In the genomic region with DNA sequence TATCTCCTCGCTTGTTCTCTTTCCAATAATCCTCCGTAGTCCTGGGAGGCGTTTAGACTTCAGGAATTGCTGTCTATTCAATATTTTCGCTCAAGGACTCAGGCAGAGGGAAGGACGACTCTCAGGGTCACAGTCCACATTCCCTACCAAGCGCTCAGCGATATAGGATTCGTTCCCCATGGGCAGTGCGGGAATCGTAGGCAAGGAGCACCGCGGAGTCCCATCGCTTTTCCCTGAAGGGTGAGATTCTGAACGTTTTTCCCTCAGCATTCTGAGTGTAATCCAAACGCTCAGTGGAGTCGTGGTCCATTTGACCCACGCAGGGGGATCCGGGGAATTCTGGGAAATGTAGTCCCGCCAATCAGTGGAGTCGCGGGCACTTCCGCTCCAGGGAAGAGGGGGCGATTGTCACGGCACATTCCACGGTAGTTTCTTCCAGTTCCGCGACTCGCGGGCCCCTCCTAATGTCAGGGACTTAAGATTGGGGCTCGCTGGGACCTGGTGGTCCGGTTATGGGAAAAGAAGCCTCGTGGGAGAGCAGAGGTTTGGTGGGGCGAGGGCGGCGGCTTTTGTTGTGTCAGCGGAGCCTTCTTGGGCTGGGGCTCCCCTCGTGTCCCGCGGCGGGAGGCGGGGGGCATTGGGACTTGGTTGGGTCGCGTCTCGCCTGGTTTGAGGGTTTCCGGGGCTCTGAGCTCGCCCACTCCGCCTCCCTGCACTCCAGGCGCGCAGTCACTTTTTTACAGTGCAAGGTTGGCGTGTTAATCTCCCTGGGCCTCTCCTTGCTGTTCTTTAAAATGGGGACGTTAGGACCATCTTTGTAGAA, we compare ENCODE assay signal across 8 cellular contexts. TPM values are rescaled to one million over a fixed set of nuclear protein-coding genes. Genes with fewer than 3 reads are reported as not detected.
DNase-seq lines count a peak whose midpoint lies in the region; ATAC-seq and FAIRE-seq lines count a peak whose summit lies in the region.

Gene ZNF234 (plus strand): TSS at position 364 of the 823 bp plus-strand sequence. CDS start 3,079 bp downstream, outside the sequence.

- H3K27me3 ChIP-seq in neuronal stem cell (ENCODE audit: control insufficient read depth in 3 of 3, insufficient read depth in 3 of 3, low read depth in 1 of 3, low read length in 3 of 3) (no peaks in the 10 kb centered on the region), stomach smooth muscle (ENCODE audit: control insufficient read depth in 1 of 2, insufficient read depth in 2 of 2, low read length in 2 of 2) (no peaks in the 10 kb centered on the region)

- peak within 1 kb of the TSS; percentile 94 for H2BK15ac ChIP-seq in neuronal stem cell (ENCODE audit: low read length)

- H3K27ac Mint-ChIP-seq in IgD-negative memory B cell, result peak within 1 kb of the TSS in 2 of 3 donors; percentile 86 to 96
- peak within 1 kb of the TSS; percentile 85 for H3K27ac Mint-ChIP-seq in activated naive CD4-positive, alpha-beta T cell treated with anti-CD3 and anti-CD28 coated beads for 36 hours

- H2BK12ac ChIP-seq in neuronal stem cell (ENCODE audit: low read length), result no peak within 1 kb of the TSS

- peaks cover 21% of the 10 kb centered on the region for H3K36me3 Mint-ChIP-seq in IgD-negative memory B cell
- peaks cover 28% of the 10 kb centered on the region for H3K36me3 Mint-ChIP-seq in activated naive CD4-positive, alpha-beta T cell treated with anti-CD3 and anti-CD28 coated beads for 36 hours (ENCODE audit: low read depth)

- H2AFZ ChIP-seq in neuronal stem cell (ENCODE audit: low read length), result peak within 1 kb of the TSS; percentile 95

- no peak within 1 kb of the TSS for H3K27ac ChIP-seq in neuronal stem cell (replicated peaks; ENCODE audit: low read length)
- H3K27ac ChIP-seq in stomach smooth muscle (ENCODE audit: low read length), result peak within 1 kb of the TSS; percentile 55

- no peaks in the 10 kb centered on the region for H3K9me3 ChIP-seq in neuronal stem cell (replicated peaks in 1 of 2; ENCODE audit: control insufficient read depth in 2 of 2, insufficient read depth in 1 of 2, low read depth in 1 of 2, low read length in 2 of 2)
- H3K9me3 ChIP-seq in stomach smooth muscle (ENCODE audit: control insufficient read depth in 2 of 2, low read length in 2 of 2), result no peaks in the 10 kb centered on the region

- peak within 1 kb of the TSS; percentile 75 to 90 for H3K4me3 ChIP-seq in neuronal stem cell (ENCODE audit: low read length in 2 of 2)
- H3K4me3 ChIP-seq in stomach smooth muscle (ENCODE audit: low read length in 2 of 2), result peak within 1 kb of the TSS; percentile 95 to 98

- peak within 1 kb of the TSS; percentile 93 to 98 (median 97) for H3K4me3 Mint-ChIP-seq in IgD-negative memory B cell
- peak within 1 kb of the TSS; percentile 92 for H3K4me3 Mint-ChIP-seq in activated naive CD4-positive, alpha-beta T cell treated with anti-CD3 and anti-CD28 coated beads for 36 hours

- no CpG with 5 or more reads among the region's 51 CpGs for WGBS in neuronal stem cell (ENCODE audit: extremely low coverage in 2 of 2, insufficient read length in 2 of 2, insufficient replicate concordance in 1 of 2), 2 donors

- intact Hi-C loops in activated naive CD4-positive, alpha-beta T cell treated with anti-CD3 and anti-CD28 coated beads for 36 hours (cut with micrococcal nuclease), result loop anchor here (1.0 to 2.0 kb wide), 2 partner anchors 24 to 71 kb away; partner anchors contain the start of genes ZNF226 and ZNF227

- peak within 1 kb of the TSS; percentile 25 for H3K14ac ChIP-seq in neuronal stem cell (ENCODE audit: low read length)

- H2AK5ac ChIP-seq in neuronal stem cell (ENCODE audit: low read depth, low read length), result peak within 1 kb of the TSS; percentile 46

- no peak within 1 kb of the TSS for H2BK120ac ChIP-seq in neuronal stem cell (ENCODE audit: low read depth, low read length)

- H3K27me3 Mint-ChIP-seq in IgD-negative memory B cell, result no peaks in the 10 kb centered on the region
- H3K27me3 Mint-ChIP-seq in activated naive CD4-positive, alpha-beta T cell treated with anti-CD3 and anti-CD28 coated beads for 36 hours (ENCODE audit: low read depth), result no peaks in the 10 kb centered on the region

- no peak within 1 kb of the TSS for H3K4ac ChIP-seq in neuronal stem cell (ENCODE audit: low read length)

- CTCF ChIA-PET in activated naive CD4-positive, alpha-beta T cell treated with anti-CD3 and anti-CD28 coated beads for 36 hours (lab: Charles Lee), result interaction anchor here (1.0 kb wide), 1 partner anchor 46 kb away, joined by 5 read pairs; no protein-coding TSS in a partner anchor

- H2BK5ac ChIP-seq in neuronal stem cell (ENCODE audit: low read length), result no peak within 1 kb of the TSS

- no peak within 1 kb of the TSS for H4K91ac ChIP-seq in neuronal stem cell (ENCODE audit: low read depth, low read length, poor library complexity)

- ATAC-seq in GM19452 (IDR thresholded peaks at IDR 0.05; ENCODE audit: unreplicated experiment), result peak; percentile 81

- peak within 1 kb of the TSS; percentile 66 for H3K4me2 ChIP-seq in neuronal stem cell (ENCODE audit: insufficient read depth, low read length, poor library complexity, severe bottlenecking)

- peak within 1 kb of the TSS; percentile 79 for H3K9ac ChIP-seq in neuronal stem cell (ENCODE audit: low read depth, low read length, poor library complexity)
- peak within 1 kb of the TSS; percentile 69 to 92 for H3K9ac ChIP-seq in stomach smooth muscle (ENCODE audit: low read length in 2 of 2)

- no peak for FAIRE-seq in frontal cortex (lab: Jason Lieb, UNC)

- H3K36me3 ChIP-seq in neuronal stem cell (replicated peaks in 1 of 2; ENCODE audit: control insufficient read depth in 2 of 2, insufficient read depth in 2 of 2, low read length in 2 of 2), result peaks cover 3 to 25% of the 10 kb centered on the region in 2 donors
- H3K36me3 ChIP-seq in stomach smooth muscle (ENCODE audit: control insufficient read depth in 2 of 2, insufficient read depth in 2 of 2, low read length in 2 of 2), result peaks cover 14 to 22% of the 10 kb centered on the region in 2 donors

- peaks cover 17 to 24% (median 20%) of the 10 kb centered on the region in 3 donors for H3K4me1 Mint-ChIP-seq in IgD-negative memory B cell
- H3K4me1 Mint-ChIP-seq in activated naive CD4-positive, alpha-beta T cell treated with anti-CD3 and anti-CD28 coated beads for 36 hours (ENCODE audit: low read depth), result peaks cover 16% of the 10 kb centered on the region

- peak within 1 kb of the TSS; percentile 94 for H3K18ac ChIP-seq in neuronal stem cell (ENCODE audit: low read length)

- H3K23ac ChIP-seq in neuronal stem cell (ENCODE audit: low read depth, low read length, poor library complexity), result peak within 1 kb of the TSS; percentile 91

- H4K8ac ChIP-seq in neuronal stem cell (ENCODE audit: low read depth, low read length), result no peak within 1 kb of the TSS

- H3K4me1 ChIP-seq in neuronal stem cell (ENCODE audit: control insufficient read depth in 2 of 2, insufficient read depth in 1 of 2, low read depth in 1 of 2, low read length in 2 of 2) (peaks cover 0 to 4% of the 10 kb centered on the region in 2 donors), stomach smooth muscle (ENCODE audit: control insufficient read depth, insufficient read depth, low read length) (peaks cover 12% of the 10 kb centered on the region)

- H3K79me1 ChIP-seq in neuronal stem cell (ENCODE audit: low read depth, low read length), result peaks cover 2% of the 10 kb centered on the region

- DNase-seq in C1 segment of cervical spinal cord (lab: John Stamatoyannopoulos, UW), result peak; percentile 10 to 89 (median 82)
- DNase-seq in SK-N-DZ (ENCODE audit: low spot score), result peak; percentile 85
- peak; percentile 72 for DNase-seq in activated naive CD4-positive, alpha-beta T cell treated with anti-CD3 and anti-CD28 coated beads for 36 hours
- DNase-seq in frontal cortex (ENCODE audit: low spot score in 2 of 2), result peak; percentile 75 to 88
- peak; percentile 71 for DNase-seq in neuronal stem cell (ENCODE audit: low spot score)

- H3K9me3 Mint-ChIP-seq in IgD-negative memory B cell, result peaks cover 5 to 9% (median 8%) of the 10 kb centered on the region in 3 donors
- H3K9me3 Mint-ChIP-seq in activated naive CD4-positive, alpha-beta T cell treated with anti-CD3 and anti-CD28 coated beads for 36 hours, result peaks cover 10% of the 10 kb centered on the region

RNA-seq across cellular contexts. Expression of gene ZNF234, which starts in this region (rescaled TPM):
- polyA plus RNA-seq in IgD-negative memory B cell, result 8.6 TPM
- polyA plus RNA-seq in SK-N-DZ (2014; cell fraction: cytosol; rRNA removed), result 4.8 and 6.6 TPM in 2 replicates
- polyA plus RNA-seq in SK-N-DZ (2014; cell fraction: nucleus; rRNA removed), result 7.6 and 8.7 TPM in 2 replicates
- total RNA-seq in activated naive CD4-positive, alpha-beta T cell treated with anti-CD3 and anti-CD28 coated beads for 36 hours, result 1 to 10 TPM; 5.0 to 5.4 TPM
- 30.6 TPM for total RNA-seq in frontal cortex
- polyA plus RNA-seq in neuronal stem cell (2013, experiment 1 of 2), result 4.4 TPM
- polyA plus RNA-seq in neuronal stem cell (2013, experiment 2 of 2), result 4.3 TPM
